Comparison of ENCODE assay signal across 25 cellular contexts in genomic region chr17:49722066-49722465, GRCh38. TPM values are rescaled to one million over a fixed set of nuclear protein-coding genes. Genes with fewer than 3 reads are reported as not detected.
DNase-seq lines count a peak whose midpoint lies in the region; ATAC-seq lines count a peak whose summit lies in the region.
"Had no signal": no experiment of that assay in that cellular context is flagged by ENCODE, and none has a peak within 500 bp of the region (broad histone marks: within the 10 kb centered on the region; RNA-seq: fewer than 3 reads in every experiment).

No MANE protein-coding gene starts in this region.

- peaks cover 31 to 84% (median 43%) of the 10 kb centered on the region in 3 experiments for H3K36me3 ChIP-seq in naive thymus-derived CD4-positive, alpha-beta T cell (ENCODE audit: control insufficient read depth in 2 of 3, insufficient read depth in 3 of 3, low read length in 3 of 3)
- peaks cover 27 to 32% of the 10 kb centered on the region in 2 donors for H3K36me3 ChIP-seq in stomach smooth muscle (ENCODE audit: control insufficient read depth in 2 of 2, insufficient read depth in 2 of 2, low read length in 2 of 2)
- peaks cover 13 to 17% of the 10 kb centered on the region in 2 experiments for H3K36me3 ChIP-seq in trophoblast cell (ENCODE audit: control insufficient read depth in 1 of 2, insufficient read depth in 2 of 2, low read length in 2 of 2)

- no peak overlapping the region for H2BK5ac ChIP-seq in trophoblast cell (ENCODE audit: low read depth, low read length, poor library complexity)

- no CpG with 5 or more reads among the region's 3 CpGs for WGBS in trophoblast cell (ENCODE audit: extremely low coverage, insufficient coverage, insufficient read length)

- ATAC-seq in activated naive CD8-positive, alpha-beta T cell treated with anti-CD3 and anti-CD28 coated beads, Interleukin-2, amount 50 U/mL, for 24 hours = no peak
- no peak for ATAC-seq in T-helper 17 cell
- no peak for ATAC-seq in naive thymus-derived CD4-positive, alpha-beta T cell
- ATAC-seq: pancreas, upper lobe of right lung had no signal

- H4K12ac ChIP-seq in trophoblast cell (ENCODE audit: low read depth, low read length) = no peak overlapping the region

- H3K9ac ChIP-seq in stomach smooth muscle (ENCODE audit: low read length in 2 of 2) = no peak overlapping the region
- H3K9ac ChIP-seq in trophoblast cell (ENCODE audit: low read length) = no peak overlapping the region

- H3K4ac ChIP-seq in trophoblast cell (ENCODE audit: low read depth, low read length) = no peak overlapping the region

- H3K9me3 ChIP-seq in T-helper 17 cell (ENCODE audit: control insufficient read depth, low read length, poor library complexity, severe bottlenecking) = no peaks in the 10 kb centered on the region
- H3K9me3 ChIP-seq in naive thymus-derived CD4-positive, alpha-beta T cell (ENCODE audit: control insufficient read depth in 2 of 3, low read length in 3 of 3) = no peaks in the 10 kb centered on the region
- H3K9me3 ChIP-seq in stomach smooth muscle (ENCODE audit: control insufficient read depth in 2 of 2, low read length in 2 of 2) = no peaks in the 10 kb centered on the region
- H3K9me3 ChIP-seq in trophoblast cell (ENCODE audit: insufficient read depth, low read depth, low read length) = peaks cover 2% of the 10 kb centered on the region
- H3K9me3 ChIP-seq: pancreas, stomach, upper lobe of right lung had no signal

- no peak overlapping the region for H2BK12ac ChIP-seq in trophoblast cell (ENCODE audit: low read length)

- H3K4me2 ChIP-seq in trophoblast cell (ENCODE audit: low read length) = no peak overlapping the region

- intact Hi-C loops in naive thymus-derived CD4-positive, alpha-beta T cell (cut with micrococcal nuclease) = no loop called here

- H3K27ac Mint-ChIP-seq in activated naive CD8-positive, alpha-beta T cell = peak overlapping the region; percentile 79
- H3K27ac Mint-ChIP-seq in activated naive CD8-positive, alpha-beta T cell treated with anti-CD3 and anti-CD28 coated beads, Interleukin-2, amount 50 U/mL, for 24 hours = no peak overlapping the region
- H3K27ac Mint-ChIP-seq in T-helper 17 cell = peak overlapping the region; percentile 89
- peak overlapping the region in 6 of 9 donors; percentile 28 to 84 (median 64) for H3K27ac Mint-ChIP-seq in naive thymus-derived CD4-positive, alpha-beta T cell
- H3K27ac Mint-ChIP-seq: HFFc6 had no signal

- no peaks in the 10 kb centered on the region for H3K27me3 ChIP-seq in naive thymus-derived CD4-positive, alpha-beta T cell (ENCODE audit: control insufficient read depth in 2 of 2, insufficient read depth in 2 of 2, low read length in 2 of 2)
- H3K27me3 ChIP-seq in stomach smooth muscle (ENCODE audit: control insufficient read depth in 1 of 2, insufficient read depth in 2 of 2, low read length in 2 of 2) (no peaks in the 10 kb centered on the region), trophoblast cell (ENCODE audit: insufficient read depth, low read length) (no peaks in the 10 kb centered on the region)
- H3K27me3 ChIP-seq: pancreas, stomach, upper lobe of right lung had no signal

- no peaks in the 10 kb centered on the region for H3K27me3 Mint-ChIP-seq in activated naive CD8-positive, alpha-beta T cell
- H3K27me3 Mint-ChIP-seq in activated naive CD8-positive, alpha-beta T cell treated with anti-CD3 and anti-CD28 coated beads, Interleukin-2, amount 50 U/mL, for 24 hours = no peaks in the 10 kb centered on the region
- H3K27me3 Mint-ChIP-seq in T-helper 17 cell = no peaks in the 10 kb centered on the region
- no peaks in the 10 kb centered on the region for H3K27me3 Mint-ChIP-seq in naive thymus-derived CD4-positive, alpha-beta T cell
- H3K27me3 Mint-ChIP-seq: activated naive CD4-positive, alpha-beta T cell treated with anti-CD3 and anti-CD28 coated beads, Interleukin-2, amount 10 ng/mL, durations not matched to agents 7 days and 5 days had no signal

- H3K27ac ChIP-seq in naive thymus-derived CD4-positive, alpha-beta T cell (ENCODE audit: low read depth, low read length) = no peak overlapping the region
- H3K27ac ChIP-seq in stomach smooth muscle (ENCODE audit: low read length) (peak overlapping the region; percentile 90), trophoblast cell (ENCODE audit: low read depth, low read length) (no peak overlapping the region)
- H3K27ac ChIP-seq: pancreas, SK-N-MC had no signal

- peaks cover 12% of the 10 kb centered on the region for H3K36me3 Mint-ChIP-seq in activated naive CD8-positive, alpha-beta T cell
- H3K36me3 Mint-ChIP-seq in activated naive CD8-positive, alpha-beta T cell treated with anti-CD3 and anti-CD28 coated beads, Interleukin-2, amount 50 U/mL, for 24 hours (ENCODE audit: low read depth) = peaks cover 34% of the 10 kb centered on the region
- peaks cover 7% of the 10 kb centered on the region for H3K36me3 Mint-ChIP-seq in T-helper 17 cell (ENCODE audit: low read depth)
- H3K36me3 Mint-ChIP-seq in naive thymus-derived CD4-positive, alpha-beta T cell = peaks cover 10 to 51% (median 25%) of the 10 kb centered on the region in 5 donors

- no peak overlapping the region for H2AFZ ChIP-seq in trophoblast cell (ENCODE audit: insufficient read depth, low read length, poor library complexity)

- no peak overlapping the region for H3K4me3 Mint-ChIP-seq in activated naive CD8-positive, alpha-beta T cell
- H3K4me3 Mint-ChIP-seq in activated naive CD8-positive, alpha-beta T cell treated with anti-CD3 and anti-CD28 coated beads, Interleukin-2, amount 50 U/mL, for 24 hours = no peak overlapping the region
- no peak overlapping the region for H3K4me3 Mint-ChIP-seq in T-helper 17 cell
- no peak overlapping the region for H3K4me3 Mint-ChIP-seq in naive thymus-derived CD4-positive, alpha-beta T cell
- H3K4me3 Mint-ChIP-seq: activated naive CD4-positive, alpha-beta T cell treated with anti-CD3 and anti-CD28 coated beads, Interleukin-2, amount 10 ng/mL, durations not matched to agents 7 days and 5 days; HFFc6; T-helper 2 cell treated with Interferon-gamma antibody and Interleukin-4, amounts not matched to agents 5 μg/mL and 100 μg/mL, for 36 hours had no signal

- H3K9me3 Mint-ChIP-seq in activated naive CD8-positive, alpha-beta T cell (ENCODE audit: low read depth) = no peaks in the 10 kb centered on the region
- no peaks in the 10 kb centered on the region for H3K9me3 Mint-ChIP-seq in activated naive CD8-positive, alpha-beta T cell treated with anti-CD3 and anti-CD28 coated beads, Interleukin-2, amount 50 U/mL, for 24 hours
- H3K9me3 Mint-ChIP-seq in naive thymus-derived CD4-positive, alpha-beta T cell = peaks cover 0 to 4% (median 0%) of the 10 kb centered on the region in 11 donors
- H3K9me3 Mint-ChIP-seq: HFFc6 had no signal

- no peak overlapping the region for H4K8ac ChIP-seq in trophoblast cell (ENCODE audit: low read depth, low read length)

- H3K79me1 ChIP-seq in trophoblast cell (ENCODE audit: low read length) = no peaks in the 10 kb centered on the region

- H3K79me2 ChIP-seq in trophoblast cell (ENCODE audit: control insufficient read depth, insufficient read depth, low read length, poor library complexity) = no peaks in the 10 kb centered on the region

- no peak overlapping the region for H3K18ac ChIP-seq in trophoblast cell (ENCODE audit: low read length)

- H4K91ac ChIP-seq in trophoblast cell (ENCODE audit: low read depth, low read length) = no peak overlapping the region

- H3K14ac ChIP-seq in trophoblast cell (ENCODE audit: low read length) = no peak overlapping the region

- DNase-seq in activated naive CD8-positive, alpha-beta T cell treated with anti-CD3 and anti-CD28 coated beads, Interleukin-2, amount 50 U/mL, for 24 hours = no peak
- DNase-seq in T-helper 17 cell = no peak
- DNase-seq in naive thymus-derived CD4-positive, alpha-beta T cell = no peak
- DNase-seq in 8988T = no peak
- no peak for DNase-seq in NCI-H146 (lab: John Stamatoyannopoulos, UW)
- DNase-seq in trophoblast cell = no peak
- DNase-seq: activated naive CD4-positive, alpha-beta T cell treated with anti-CD3 and anti-CD28 coated beads, Interleukin-2, amount 10 ng/mL, durations not matched to agents 7 days and 5 days; activated T-cell treated with anti-CD3 and anti-CD28 coated beads, Interleukin-2, amount 50 U/mL, for 48 hours; C1 segment of cervical spinal cord; GDM1; head of caudate nucleus; HFFc6; NCI-H1105; NCI-H2081 treated with DMSO at 0.1 percent for 48 hours; NCI-H510A; NK-92 treated with Interleukin-12 subunit alpha and Interleukin-12 subunit beta, amount 100 ng/mL, for 24 hours; pancreas; stimulated activated CD4-positive, alpha-beta T cell treated with anti-CD3 and anti-CD28 coated beads, Interleukin-2, amount 100 ng/mL, for 24 hours; stomach; upper lobe of right lung; WERI-Rb-1 had no signal

- CTCF ChIA-PET in naive thymus-derived CD4-positive, alpha-beta T cell (lab: Charles Lee) = interaction anchor here (1.1 to 2.1 kb wide), 2 partner anchors 11 to 42 kb away, joined by 3 to 7 read pairs; partner anchors contain the start of gene FAM117A

- H3K4me1 ChIP-seq in naive thymus-derived CD4-positive, alpha-beta T cell (ENCODE audit: control insufficient read depth in 2 of 2, insufficient read depth in 2 of 2, low read length in 2 of 2) = peaks cover 0 to 17% of the 10 kb centered on the region in 2 donors
- H3K4me1 ChIP-seq in stomach smooth muscle (ENCODE audit: control insufficient read depth, insufficient read depth, low read length) (peaks cover 45% of the 10 kb centered on the region), trophoblast cell (ENCODE audit: control insufficient read depth in 1 of 2, insufficient read depth in 2 of 2, low read length in 2 of 2) (no peaks in the 10 kb centered on the region)

- no peak overlapping the region for H3K23ac ChIP-seq in trophoblast cell (ENCODE audit: low read length)

- no peak overlapping the region for H3K4me3 ChIP-seq in naive thymus-derived CD4-positive, alpha-beta T cell (ENCODE audit: low read length)
- H3K4me3 ChIP-seq in stomach smooth muscle (ENCODE audit: low read length in 2 of 2) = no peak overlapping the region
- no peak overlapping the region for H3K4me3 ChIP-seq in trophoblast cell (ENCODE audit: low read depth, low read length)
- H3K4me3 ChIP-seq: pancreas, SK-N-MC, stomach, upper lobe of right lung had no signal

- peaks cover 32% of the 10 kb centered on the region for H3K4me1 Mint-ChIP-seq in activated naive CD8-positive, alpha-beta T cell (ENCODE audit: low read depth)
- H3K4me1 Mint-ChIP-seq in activated naive CD8-positive, alpha-beta T cell treated with anti-CD3 and anti-CD28 coated beads, Interleukin-2, amount 50 U/mL, for 24 hours = peaks cover 27% of the 10 kb centered on the region
- H3K4me1 Mint-ChIP-seq in T-helper 17 cell = peaks cover 24% of the 10 kb centered on the region
- H3K4me1 Mint-ChIP-seq in naive thymus-derived CD4-positive, alpha-beta T cell = peaks cover 16 to 34% (median 27%) of the 10 kb centered on the region in 7 donors

- H2BK120ac ChIP-seq in trophoblast cell (ENCODE audit: insufficient read depth, low read length, poor library complexity) = no peak overlapping the region

- H2AK5ac ChIP-seq in trophoblast cell (ENCODE audit: low read length) = no peak overlapping the region

- POLR2A ChIA-PET in naive thymus-derived CD4-positive, alpha-beta T cell (lab: Charles Lee) = interaction anchor here (1.2 to 3.0 kb wide), 3 partner anchors 12 to 41 kb away, joined by 4 to 22 read pairs (median 5); partner anchors contain the start of genes FAM117A and SLC35B1

RNA-seq across cellular contexts. Expression of gene SLC35B1, which starts 14.3 kb away (rescaled TPM):
- 10 to 100 TPM; 63.8 to 66.8 TPM for total RNA-seq in T-helper 17 cell
- 10 to 100 TPM; 42.1 to 83.0 (median 49.0) TPM for total RNA-seq in naive thymus-derived CD4-positive, alpha-beta T cell
- polyA plus RNA-seq in naive thymus-derived CD4-positive, alpha-beta T cell = 10 to 100 TPM; 23.4 to 28.5 TPM
- 94.1 and 98.1 TPM in 2 replicates for polyA plus RNA-seq in trophoblast cell (2013)

RNA-seq across cellular contexts. Expression of gene FAM117A, which starts 41.9 kb away (rescaled TPM):
- total RNA-seq in T-helper 17 cell = 10 to 100 TPM; 58.9 to 68.6 TPM
- total RNA-seq in naive thymus-derived CD4-positive, alpha-beta T cell = 10 to 100 TPM; 31.8 to 99.1 (median 58.5) TPM
- 10 to 100 TPM; 47.2 to 59.0 TPM for polyA plus RNA-seq in naive thymus-derived CD4-positive, alpha-beta T cell
- 7.7 and 7.9 TPM in 2 replicates for polyA plus RNA-seq in trophoblast cell (2013)

RNA-seq across cellular contexts. Expression of gene SPOP, which starts 44.2 kb away (rescaled TPM):
- total RNA-seq in T-helper 17 cell = 10 to 100 TPM; 46.8 to 52.7 TPM
- 10 to 100 TPM; 59.6 to 94.8 (median 80.9) TPM for total RNA-seq in naive thymus-derived CD4-positive, alpha-beta T cell
- 100 to 1,000 TPM; 121 to 151 TPM for polyA plus RNA-seq in naive thymus-derived CD4-positive, alpha-beta T cell
- polyA plus RNA-seq in trophoblast cell (2013) = 18.9 and 19.2 TPM in 2 replicates
